8 cellular contexts compared by ENCODE assay signal in genomic region chr5:81425569-81425968, GRCh38. TPM values are rescaled to one million over a fixed set of nuclear protein-coding genes. Genes with fewer than 3 reads are reported as not detected.
A peak's percentile ranks its signal among the peaks of the same experiment; 100 is the strongest.
DNase-seq lines count a peak whose midpoint lies in the region; ATAC-seq lines count a peak whose summit lies in the region.

No MANE protein-coding gene starts in this region.

- DNase-seq in DMS53 treated with DMSO at 0.1 percent for 48 hours (lab: John Stamatoyannopoulos, UW; ENCODE audit: unreplicated experiment) (peak; percentile 56), OCI-M1 (lab: John Stamatoyannopoulos, UW) (peak; percentile 71), dermis blood vessel endothelial cell (peak; percentile 56), myocyte (ENCODE audit: low read depth) (peak; percentile 55), NCI-H146 (lab: John Stamatoyannopoulos, UW) (no peak)
- DNase-seq in stimulated activated CD4-positive, alpha-beta T cell treated with anti-CD3 and anti-CD28 coated beads, Interleukin-4, amount 100 ng/mL, for 1 hour: no peak

- ATAC-seq in HG03442 (IDR thresholded peaks at IDR 0.05; ENCODE audit: unreplicated experiment) (peak; percentile 53), GM19023 (IDR thresholded peaks at IDR 0.05; ENCODE audit: unreplicated experiment) (no peak)

RNA-seq across cellular contexts. Expression of gene ACOT12, which starts 31.6 kb away (rescaled TPM):
- total RNA-seq in dermis blood vessel endothelial cell (0.37 TPM in 1 of 2 replicates, not detected in the other), myocyte (not detected in 2 replicates)
- polyA plus RNA-seq in myocyte (2012): not detected

Comparison
In these comparisons a context has a peak if more than half of its experiments do, and no peak if none do; other contexts are left out.
1. DNase-seq: peak in DMS53 treated with DMSO at 0.1 percent for 48 hours (single experiment), OCI-M1 (single experiment), dermis blood vessel endothelial cell (single experiment) and myocyte (single experiment); none in NCI-H146 (single experiment) and stimulated activated CD4-positive, alpha-beta T cell treated with anti-CD3 and anti-CD28 coated beads, Interleukin-4, amount 100 ng/mL, for 1 hour (single experiment).